17 cellular contexts compared by ENCODE assay signal in genomic region chr4:33518852-33519251, GRCh38.
DNase-seq lines count a peak whose midpoint lies in the region; ATAC-seq and TF ChIP-seq lines count a peak whose summit lies in the region.
"Had no signal": no experiment of that assay in that cellular context is flagged by ENCODE, and none has a peak within 500 bp of the region (broad histone marks: within the 10 kb centered on the region; RNA-seq: fewer than 3 reads in every experiment).

No MANE protein-coding gene starts in this region.

- H4K20me1 ChIP-seq in neural cell (ENCODE audit: insufficient read depth), result no peaks in the 10 kb centered on the region

- peak overlapping the region; percentile 77 for H3K27ac ChIP-seq in neural cell (ENCODE audit: low read length)
- H3K27ac ChIP-seq: A549, GM23248 had no signal

- no peak overlapping the region for H3K9ac ChIP-seq in neural cell (ENCODE audit: low read length)
- H3K9ac ChIP-seq: GM23248 had no signal

- H3K36me3 ChIP-seq in neural cell (ENCODE audit: insufficient read depth, low read length), result no peaks in the 10 kb centered on the region

- peak; percentile 93 for TF ChIP-seq EP300 in neural cell (conservative IDR thresholded peaks at IDR 0.05; ENCODE audit: poor library complexity, severe bottlenecking)

- ATAC-seq in GM18909 (IDR thresholded peaks at IDR 0.05; ENCODE audit: poor library complexity, unreplicated experiment), result no peak
- ATAC-seq: A549 had no signal

- H3K9me2 ChIP-seq in neural cell (ENCODE audit: insufficient read depth, low read length), result no peaks in the 10 kb centered on the region

- peak; percentile 25 for TF ChIP-seq RAD21 in neural cell (conservative IDR thresholded peaks at IDR 0.05)

- H3F3A ChIP-seq in neural cell (ENCODE audit: insufficient read depth, low read length, poor library complexity, severe bottlenecking), result no peaks in the 10 kb centered on the region

- H3K4me3 ChIP-seq in neural cell (ENCODE audit: low read length), result no peak overlapping the region
- H3K4me3 ChIP-seq: A549, GM23248 had no signal

- H3K4me2 ChIP-seq in neural cell (ENCODE audit: low read length), result peak overlapping the region; percentile 4
- H3K4me2 ChIP-seq: A549 had no signal

- no peaks in the 10 kb centered on the region for H3K79me2 ChIP-seq in neural cell (replicated peaks; ENCODE audit: insufficient read depth, low read length)

- no peak for TF ChIP-seq CTCF in neural cell (IDR thresholded peaks at IDR 0.05; ENCODE audit: poor library complexity, severe bottlenecking)

- no peaks in the 10 kb centered on the region for H3K27me3 ChIP-seq in neural cell (ENCODE audit: insufficient read depth, low read depth, low read length)

- in situ Hi-C loops in ACHN (cut with HindIII; ENCODE audit: low pct_ligation_motif_present, low pct_unique_long_range_greater_than_20kb, low sequenced_read_pairs), result no loop called here

- DNase-seq in ACHN (peak; percentile 4), NCI-H524 (lab: John Stamatoyannopoulos, UW) (peak; percentile 67 to 94), glomerular visceral epithelial cell (ENCODE audit: extremely low spot score) (peak; percentile 12), NCI-H128 (lab: John Stamatoyannopoulos, UW; ENCODE audit: unreplicated experiment) (no peak)
- no peak for DNase-seq in stimulated activated CD4-positive, alpha-beta T cell treated with anti-CD3 and anti-CD28 coated beads, Interleukin-4, amount 100 ng/mL, for 24 hours
- DNase-seq: 8988T; C1 segment of cervical spinal cord; CD4-positive, alpha-beta memory T cell; COR-L47; DMS153; DND-41; GM23248; H7; HCEC 1CT had no signal

- H3K9me3 ChIP-seq in neural cell (ENCODE audit: low read length), result no peaks in the 10 kb centered on the region
- H3K9me3 ChIP-seq: A549 had no signal

- no peak overlapping the region for H2AFZ ChIP-seq in neural cell (ENCODE audit: low read depth, low read length)
- H2AFZ ChIP-seq: GM23248 had no signal

TF ChIP-seq in neural cell, 6 proteins besides CTCF, POLR2A, EP300 and RAD21:
- TF ChIP-seq POLR2AphosphoS5 (IDR thresholded peaks at IDR 0.05), result peak; percentile 70
- no peak for TF ChIP-seq TAF1 (IDR thresholded peaks at IDR 0.05; ENCODE audit: low read depth)

Comparison
In these comparisons a context has a peak if more than half of its experiments do, and no peak if none do; other contexts are left out.
1. DNase-seq: peak in ACHN (single experiment), NCI-H524 (2 of 2) and glomerular visceral epithelial cell (single experiment); none in stimulated activated CD4-positive, alpha-beta T cell treated with anti-CD3 and anti-CD28 coated beads, Interleukin-4, amount 100 ng/mL, for 24 hours (single experiment) and NCI-H128 (single experiment).